1 cellular context compared by ENCODE assay signal in genomic region chr15:101646652-101647051, GRCh38.
TF ChIP-seq lines count a peak whose summit lies in the region.

No MANE protein-coding gene starts in this region.

TF ChIP-seq in liver, 16 proteins besides CTCF, POLR2A, EP300 and RAD21 (continued from another document):
- TF ChIP-seq ZBTB33 (IDR thresholded peaks at IDR 0.05) (peak; percentile 17), HNF4A (conservative IDR thresholded peaks at IDR 0.05) (peak; percentile 77 to 90), RXRA (IDR thresholded peaks at IDR 0.05) (peak; percentile 61 to 91)
